1 cellular context compared by ENCODE assay signal in genomic region chr11:69925366-69926196, GRCh38.
TF ChIP-seq lines count a peak whose summit lies in the region.

No MANE protein-coding gene starts in this region.

TF ChIP-seq in K562, 482 proteins besides CTCF, POLR2A, EP300 and RAD21 (continued from another document):
- TF ChIP-seq, protein P1, sequence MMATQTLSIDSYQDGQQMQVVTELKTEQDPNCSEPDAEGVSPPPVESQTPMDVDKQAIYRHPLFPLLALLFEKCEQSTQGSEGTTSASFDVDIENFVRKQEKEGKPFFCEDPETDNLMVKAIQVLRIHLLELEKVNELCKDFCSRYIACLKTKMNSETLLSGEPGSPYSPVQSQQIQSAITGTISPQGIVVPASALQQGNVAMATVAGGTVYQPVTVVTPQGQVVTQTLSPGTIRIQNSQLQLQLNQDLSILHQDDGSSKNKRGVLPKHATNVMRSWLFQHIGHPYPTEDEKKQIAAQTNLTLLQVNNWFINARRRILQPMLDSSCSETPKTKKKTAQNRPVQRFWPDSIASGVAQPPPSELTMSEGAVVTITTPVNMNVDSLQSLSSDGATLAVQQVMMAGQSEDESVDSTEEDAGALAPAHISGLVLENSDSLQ (IDR thresholded peaks at IDR 0.05) = peak; percentile 54
